Comparison of ENCODE assay signal across 38 cellular contexts in genomic region chr11:62067741-62068140, GRCh38.
"Had no signal": no experiment of that assay in that cellular context is flagged by ENCODE, and none has a peak within 500 bp of the region (broad histone marks: within the 10 kb centered on the region; RNA-seq: fewer than 3 reads in every experiment).

No MANE protein-coding gene starts in this region.

- H3K27ac Mint-ChIP-seq: activated naive CD4-positive, alpha-beta T cell treated with anti-CD3 and anti-CD28 coated beads for 36 hours; activated naive CD4-positive, alpha-beta T cell treated with anti-CD3 and anti-CD28 coated beads, Interleukin-2, amount 10 ng/mL, durations not matched to agents 7 days and 5 days; activated naive CD4-positive, alpha-beta T cell treated with anti-CD3 and anti-CD28 coated beads, Interleukin-2, amount 50 U/mL, for 24 hours; activated naive CD8-positive, alpha-beta T cell; activated naive CD8-positive, alpha-beta T cell treated with anti-CD3 and anti-CD28 coated beads for 36 hours; activated naive CD8-positive, alpha-beta T cell treated with anti-CD3 and anti-CD28 coated beads, Interleukin-2, amount 10 ng/mL, durations not matched to agents 7 days and 5 days; activated naive CD8-positive, alpha-beta T cell treated with anti-CD3 and anti-CD28 coated beads, Interleukin-2, amount 50 U/mL, for 24 hours; activated T-cell treated with anti-CD3 and anti-CD28 coated beads, Interleukin-2, amount 50 U/mL, for 24 hours; activated T-cell treated with anti-CD3 and anti-CD28 coated beads, Interleukin-2, amount 50 U/mL, for 72 hours; activated T-helper 1 cell treated with anti-CD3 and anti-CD28 coated beads, Interleukin-12 subunit alpha, Interleukin-12 subunit beta, Interleukin-2, Interleukin-4 antibody, amounts not matched to agents 30 ng/mL and 10 ng/mL and 1 ng/mL, durations not matched to agents 14 hours and 24 hours and 36 hours; activated T-helper 17 cell treated with anti-CD3 and anti-CD28 coated beads, Interleukin-2, amount 50 U/mL, for 72 hours; activated T-helper 2 cell treated with anti-CD3 and anti-CD28 coated beads, Interferon-gamma antibody, Interleukin-2, Interleukin-4, amounts not matched to agents 10 μg/mL and 5 μg/mL and 100 μg/mL, durations not matched to agents 14 hours and 24 hours and 36 hours; brain had no signal

- H3K27ac ChIP-seq: adrenal gland, ascending aorta, body of pancreas, brain microvascular endothelial cell, breast epithelium, cardiac muscle cell had no signal

- H3K9me3 Mint-ChIP-seq: activated naive CD4-positive, alpha-beta T cell treated with anti-CD3 and anti-CD28 coated beads for 36 hours; activated naive CD4-positive, alpha-beta T cell treated with anti-CD3 and anti-CD28 coated beads, Interleukin-2, amount 10 ng/mL, durations not matched to agents 7 days and 5 days; activated naive CD4-positive, alpha-beta T cell treated with anti-CD3 and anti-CD28 coated beads, Interleukin-2, amount 50 U/mL, for 24 hours; activated naive CD4-positive, alpha-beta T cell treated with anti-CD3 and anti-CD28 coated beads, Interleukin-2, amount 50 U/mL, for 72 hours; activated naive CD8-positive, alpha-beta T cell treated with anti-CD3 and anti-CD28 coated beads for 36 hours; activated naive CD8-positive, alpha-beta T cell treated with anti-CD3 and anti-CD28 coated beads, Interleukin-2, amount 10 ng/mL, durations not matched to agents 7 days and 5 days; activated naive CD8-positive, alpha-beta T cell treated with anti-CD3 and anti-CD28 coated beads, Interleukin-2, amount 50 U/mL, for 24 hours; activated T-cell treated with anti-CD3 and anti-CD28 coated beads, Interleukin-2, amount 50 U/mL, for 24 hours; activated T-cell treated with anti-CD3 and anti-CD28 coated beads, Interleukin-2, amount 50 U/mL, for 4 hours; activated T-cell treated with anti-CD3 and anti-CD28 coated beads, Interleukin-2, amount 50 U/mL, for 72 hours; activated T-helper 1 cell treated with anti-CD3 and anti-CD28 coated beads, Interleukin-12 subunit alpha, Interleukin-12 subunit beta, Interleukin-2, Interleukin-4 antibody, amounts not matched to agents 30 ng/mL and 10 ng/mL and 1 ng/mL, durations not matched to agents 14 hours and 24 hours and 36 hours; activated T-helper 17 cell treated with anti-CD3 and anti-CD28 coated beads, Interleukin-2, amount 50 U/mL, for 72 hours; activated T-helper 2 cell treated with anti-CD3 and anti-CD28 coated beads, Interferon-gamma antibody, Interleukin-2, Interleukin-4, amounts not matched to agents 10 μg/mL and 5 μg/mL and 100 μg/mL, durations not matched to agents 14 hours and 24 hours and 36 hours; central memory CD8-positive, alpha-beta T cell had no signal

- ATAC-seq: activated naive CD4-positive, alpha-beta T cell treated with anti-CD3 and anti-CD28 coated beads, Interleukin-2, amount 50 U/mL, for 72 hours; activated naive CD8-positive, alpha-beta T cell treated with anti-CD3 and anti-CD28 coated beads, Interleukin-2, amount 50 U/mL, for 24 hours; activated T-cell treated with anti-CD3 and anti-CD28 coated beads, Interleukin-2, amount 50 U/mL, for 4 hours; activated T-cell treated with anti-CD3 and anti-CD28 coated beads, Interleukin-2, amount 50 U/mL, for 72 hours; activated T-helper 17 cell treated with anti-CD3 and anti-CD28 coated beads, Interleukin-2, amount 50 U/mL, for 72 hours; body of pancreas had no signal

- H3K4me3 ChIP-seq: adrenal gland, ascending aorta, body of pancreas, breast epithelium, cardiac muscle cell had no signal

- H3K27me3 ChIP-seq: adrenal gland, ascending aorta, body of pancreas, brain microvascular endothelial cell, breast epithelium, cardiac muscle cell had no signal

- H3K36me3 ChIP-seq: adrenal gland, ascending aorta, brain microvascular endothelial cell, breast epithelium, cardiac muscle cell had no signal

- DNase-seq: activated effector memory CD4-positive, alpha-beta T cell treated with anti-CD3 and anti-CD28 coated beads, Interleukin-2, amount 50 U/mL, for 16 hours; activated effector memory CD4-positive, alpha-beta T cell treated with Interleukin-2 at 50 U/mL for 16 hours; activated gamma-delta T cell; activated gamma-delta T cell treated with Interleukin-2 at 50 U/mL for 16 hours; activated naive CD4-positive, alpha-beta T cell; activated naive CD4-positive, alpha-beta T cell treated with anti-CD3 and anti-CD28 coated beads for 36 hours; activated naive CD4-positive, alpha-beta T cell treated with anti-CD3 and anti-CD28 coated beads, Interleukin-2, amount 10 ng/mL, durations not matched to agents 7 days and 5 days; activated naive CD4-positive, alpha-beta T cell treated with anti-CD3 and anti-CD28 coated beads, Interleukin-2, amount 50 U/mL, for 16 hours; activated naive CD4-positive, alpha-beta T cell treated with Interleukin-2 at 50 U/mL for 16 hours; activated naive CD8-positive, alpha-beta T cell treated with anti-CD3 and anti-CD28 coated beads for 36 hours; activated naive CD8-positive, alpha-beta T cell treated with anti-CD3 and anti-CD28 coated beads, Interleukin-2, amount 10 ng/mL, durations not matched to agents 7 days and 5 days; activated naive CD8-positive, alpha-beta T cell treated with anti-CD3 and anti-CD28 coated beads, Interleukin-2, amount 50 U/mL, for 24 hours; activated T-cell treated with anti-CD3 and anti-CD28 coated beads, Interleukin-2, amount 50 U/mL, for 1 hour; activated T-cell treated with anti-CD3 and anti-CD28 coated beads, Interleukin-2, amount 50 U/mL, for 24 hours; activated T-cell treated with anti-CD3 and anti-CD28 coated beads, Interleukin-2, amount 50 U/mL, for 4 hours; activated T-cell treated with anti-CD3 and anti-CD28 coated beads, Interleukin-2, amount 50 U/mL, for 48 hours; activated T-cell treated with anti-CD3 and anti-CD28 coated beads, Interleukin-2, amount 50 U/mL, for 72 hours; adrenal gland; amniotic stem cell; amygdala; anterior cingulate cortex; aorta; body of pancreas; brain microvascular endothelial cell; caudate nucleus; central memory CD4-positive, alpha-beta T cell; cerebellar nuclear complex had no signal

- H3K4me1 ChIP-seq: adrenal gland, ascending aorta, body of pancreas, breast epithelium had no signal

- H3K4me1 Mint-ChIP-seq: activated naive CD4-positive, alpha-beta T cell treated with anti-CD3 and anti-CD28 coated beads, Interleukin-2, amount 10 ng/mL, durations not matched to agents 7 days and 5 days; activated naive CD4-positive, alpha-beta T cell treated with anti-CD3 and anti-CD28 coated beads, Interleukin-2, amount 50 U/mL, for 24 hours; activated naive CD8-positive, alpha-beta T cell treated with anti-CD3 and anti-CD28 coated beads for 36 hours; activated naive CD8-positive, alpha-beta T cell treated with anti-CD3 and anti-CD28 coated beads, Interleukin-2, amount 10 ng/mL, durations not matched to agents 7 days and 5 days; activated T-helper 17 cell treated with anti-CD3 and anti-CD28 coated beads, Interleukin-2, amount 50 U/mL, for 72 hours; central memory CD8-positive, alpha-beta T cell had no signal

- H3K9me3 ChIP-seq: adrenal gland, ascending aorta, body of pancreas, breast epithelium had no signal

- H3K36me3 Mint-ChIP-seq: activated naive CD4-positive, alpha-beta T cell treated with anti-CD3 and anti-CD28 coated beads, Interleukin-2, amount 10 ng/mL, durations not matched to agents 7 days and 5 days; activated naive CD4-positive, alpha-beta T cell treated with anti-CD3 and anti-CD28 coated beads, Interleukin-2, amount 50 U/mL, for 24 hours; activated naive CD4-positive, alpha-beta T cell treated with anti-CD3 and anti-CD28 coated beads, Interleukin-2, amount 50 U/mL, for 72 hours; activated naive CD8-positive, alpha-beta T cell; activated naive CD8-positive, alpha-beta T cell treated with anti-CD3 and anti-CD28 coated beads for 36 hours; activated naive CD8-positive, alpha-beta T cell treated with anti-CD3 and anti-CD28 coated beads, Interleukin-2, amount 10 ng/mL, durations not matched to agents 7 days and 5 days; brain had no signal

- H3K27me3 Mint-ChIP-seq: activated naive CD4-positive, alpha-beta T cell treated with anti-CD3 and anti-CD28 coated beads, Interleukin-2, amount 50 U/mL, for 24 hours; activated naive CD8-positive, alpha-beta T cell treated with anti-CD3 and anti-CD28 coated beads for 36 hours; activated naive CD8-positive, alpha-beta T cell treated with anti-CD3 and anti-CD28 coated beads, Interleukin-2, amount 50 U/mL, for 24 hours; activated T-helper 17 cell treated with anti-CD3 and anti-CD28 coated beads, Interleukin-2, amount 50 U/mL, for 72 hours had no signal

- H3K4me3 Mint-ChIP-seq: activated naive CD4-positive, alpha-beta T cell treated with anti-CD3 and anti-CD28 coated beads for 36 hours; activated naive CD4-positive, alpha-beta T cell treated with anti-CD3 and anti-CD28 coated beads, Interleukin-2, amount 10 ng/mL, durations not matched to agents 7 days and 5 days; activated naive CD4-positive, alpha-beta T cell treated with anti-CD3 and anti-CD28 coated beads, Interleukin-2, amount 50 U/mL, for 24 hours; activated naive CD8-positive, alpha-beta T cell; activated naive CD8-positive, alpha-beta T cell treated with anti-CD3 and anti-CD28 coated beads for 36 hours; activated naive CD8-positive, alpha-beta T cell treated with anti-CD3 and anti-CD28 coated beads, Interleukin-2, amount 10 ng/mL, durations not matched to agents 7 days and 5 days; activated naive CD8-positive, alpha-beta T cell treated with anti-CD3 and anti-CD28 coated beads, Interleukin-2, amount 50 U/mL, for 24 hours; activated T-cell treated with anti-CD3 and anti-CD28 coated beads, Interleukin-2, amount 50 U/mL, for 24 hours; activated T-cell treated with anti-CD3 and anti-CD28 coated beads, Interleukin-2, amount 50 U/mL, for 4 hours; activated T-cell treated with anti-CD3 and anti-CD28 coated beads, Interleukin-2, amount 50 U/mL, for 72 hours; activated T-helper 1 cell treated with anti-CD3 and anti-CD28 coated beads, Interleukin-12 subunit alpha, Interleukin-12 subunit beta, Interleukin-2, Interleukin-4 antibody, amounts not matched to agents 30 ng/mL and 10 ng/mL and 1 ng/mL, durations not matched to agents 14 hours and 24 hours and 36 hours; activated T-helper 17 cell treated with anti-CD3 and anti-CD28 coated beads, Interleukin-2, amount 50 U/mL, for 72 hours; brain; central memory CD8-positive, alpha-beta T cell had no signal
